Comparison of ENCODE assay signal across 32 cellular contexts in the genomic region with DNA sequence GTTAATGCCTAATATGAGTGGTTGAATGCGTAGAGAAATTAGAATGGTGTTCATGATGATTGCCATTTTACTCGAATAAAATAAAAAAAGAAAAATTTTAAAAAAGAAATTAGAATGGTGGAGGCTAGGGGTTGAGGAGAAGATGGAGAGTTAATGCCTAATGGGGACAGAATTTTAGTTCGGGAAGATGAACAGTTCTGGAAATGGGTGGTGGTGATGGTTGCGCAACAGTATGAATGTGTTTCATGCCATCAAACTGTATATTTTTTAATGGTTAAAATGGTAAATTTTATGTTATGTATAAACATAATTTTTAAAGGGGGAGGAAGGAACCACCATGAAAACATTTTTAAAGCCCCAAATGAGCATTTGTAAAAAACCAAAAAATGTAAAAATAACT.
"Had no signal": no experiment of that assay in that cellular context is flagged by ENCODE, and none has a peak within 500 bp of the region (broad histone marks: within the 10 kb centered on the region; RNA-seq: fewer than 3 reads in every experiment).

No MANE protein-coding gene starts in this region.

- FAIRE-seq: astrocyte, colon, TTC549 had no signal

- DNase-seq: activated B cell treated with CpG ODN at 0.5 μM for 24 hours; activated CD4-positive, alpha-beta memory T cell treated with anti-CD3 and anti-CD28 coated beads, Interleukin-2, amount 10 ng/mL, durations not matched to agents 7 days and 5 days; activated CD4-positive, alpha-beta T cell treated with anti-CD3 and anti-CD28 coated beads for 4 hours; activated CD4-positive, alpha-beta T cell treated with anti-CD3 and anti-CD28 coated beads, Interleukin-2, amount 10 ng/mL, durations not matched to agents 24 days and 14 days; activated CD4-positive, alpha-beta T cell treated with anti-CD3 and anti-CD28 coated beads, Interleukin-2, amount 50 U/mL, for 48 hours; activated CD4-positive, CD25-positive, alpha-beta regulatory T cell treated with anti-CD3 and anti-CD28 coated beads, Interleukin-2, amount 50 U/mL, for 72 hours; activated CD8-positive, alpha-beta memory T cell treated with anti-CD3 and anti-CD28 coated beads, Interleukin-2, amount 50 U/mL, for 4 hours; activated effector memory CD4-positive, alpha-beta T cell treated with anti-CD3 and anti-CD28 coated beads, Interleukin-2, amount 50 U/mL, for 16 hours; activated gamma-delta T cell treated with Interleukin-2 at 50 U/mL for 16 hours; activated naive CD4-positive, alpha-beta T cell; activated naive CD4-positive, alpha-beta T cell treated with anti-CD3 and anti-CD28 coated beads for 36 hours; activated naive CD4-positive, alpha-beta T cell treated with anti-CD3 and anti-CD28 coated beads, Interleukin-2, amount 50 U/mL, for 16 hours; activated naive CD8-positive, alpha-beta T cell treated with anti-CD3 and anti-CD28 coated beads for 36 hours; activated T-cell treated with anti-CD3 and anti-CD28 coated beads for 4 hours; activated T-cell treated with anti-CD3 and anti-CD28 coated beads, Interleukin-2, amount 50 U/mL, for 1 hour; activated T-cell treated with anti-CD3 and anti-CD28 coated beads, Interleukin-2, amount 50 U/mL, for 4 hours; activated T-cell treated with anti-CD3 and anti-CD28 coated beads, Interleukin-2, amount 50 U/mL, for 72 hours; adrenal gland; amniotic stem cell; aorta; body of pancreas; brain microvascular endothelial cell; central memory CD4-positive, alpha-beta T cell; T-helper 2 cell; T-helper 9 cell had no signal

- H3K9me3 ChIP-seq: adrenal gland, body of pancreas, breast epithelium had no signal

- ATAC-seq: activated naive CD4-positive, alpha-beta T cell treated with anti-CD3 and anti-CD28 coated beads, Interleukin-2, amount 50 U/mL, for 72 hours; activated T-cell treated with anti-CD3 and anti-CD28 coated beads, Interleukin-2, amount 50 U/mL, for 4 hours; activated T-cell treated with anti-CD3 and anti-CD28 coated beads, Interleukin-2, amount 50 U/mL, for 72 hours; activated T-helper 17 cell treated with anti-CD3 and anti-CD28 coated beads, Interleukin-2, amount 50 U/mL, for 72 hours; body of pancreas had no signal

- H3K4me1 ChIP-seq: adrenal gland, body of pancreas, breast epithelium had no signal

- H3K36me3 ChIP-seq: adrenal gland, brain microvascular endothelial cell, breast epithelium had no signal

- H3K4me3 ChIP-seq: adrenal gland, body of pancreas, breast epithelium had no signal

- H3K27ac ChIP-seq: adrenal gland, body of pancreas, brain microvascular endothelial cell, breast epithelium, VCaP had no signal

- H3K27me3 ChIP-seq: adrenal gland, body of pancreas, brain microvascular endothelial cell, breast epithelium had no signal
